In the genomic region with DNA sequence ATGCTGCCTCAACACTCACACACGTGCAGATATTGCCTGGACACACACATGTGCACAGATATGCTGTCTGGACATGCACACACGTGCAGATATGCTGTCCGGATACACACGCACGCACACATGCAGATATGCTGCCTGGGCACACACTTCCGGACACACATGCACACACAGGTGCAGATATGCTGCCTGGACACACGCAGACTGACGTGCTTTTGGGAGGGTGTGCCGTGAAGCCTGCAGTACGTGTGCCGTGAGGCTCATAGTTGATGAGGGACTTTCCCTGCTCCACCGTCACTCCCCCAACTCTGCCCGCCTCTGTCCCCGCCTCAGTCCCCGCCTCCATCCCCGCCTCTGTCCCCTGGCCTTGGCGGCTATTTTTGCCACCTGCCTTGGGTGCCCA, we compare ENCODE assay signal across 8 cellular contexts. TPM values are rescaled to one million over a fixed set of nuclear protein-coding genes. Genes with fewer than 3 reads are reported as not detected.
DNase-seq lines count a peak whose midpoint lies in the region; ATAC-seq and TF ChIP-seq lines count a peak whose summit lies in the region.
"Had no signal": no experiment of that assay in that cellular context is flagged by ENCODE, and none has a peak within 500 bp of the region (broad histone marks: within the 10 kb centered on the region; RNA-seq: fewer than 3 reads in every experiment).

No MANE protein-coding gene starts in this region.

- intact Hi-C loops in upper lobe of right lung (cut with DNase I) (no loop called here), CD14-positive monocyte (cut with micrococcal nuclease) (no loop called here), lower leg skin (cut with DNase I; ENCODE audit: low total_unique reads) (no loop called here)

- WGBS in lower leg skin, 2 donors = 44 to 52% methylated on average over 17 of the region's 17 CpGs

- H3K4me3 Mint-ChIP-seq in CD14-positive monocyte = no peak overlapping the region

- TF ChIP-seq CTCF in fibroblast of pulmonary artery (IDR thresholded peaks at IDR 0.05; ENCODE audit: low read length, missing control alignments) (no peak), upper lobe of right lung (IDR thresholded peaks at IDR 0.05) (no peak), CD14-positive monocyte (IDR thresholded peaks at IDR 0.05) (no peak), lower leg skin (IDR thresholded peaks at IDR 0.05) (no peak)

- peak overlapping the region in 1 of 7 donors; percentile 5 for H3K27ac Mint-ChIP-seq in CD14-positive monocyte

- H3K36me3 Mint-ChIP-seq in CD14-positive monocyte = peaks cover 6 to 8% of the 10 kb centered on the region in 2 donors

- no peak for TF ChIP-seq POLR2A in lower leg skin (IDR thresholded peaks at IDR 0.05)

- H3K9me3 ChIP-seq in upper lobe of right lung = no peaks in the 10 kb centered on the region

- DNase-seq in fibroblast of pulmonary artery (ENCODE audit: low read depth) = peak; percentile 20
- DNase-seq in upper lobe of right lung = no peak
- DNase-seq in CD14-positive monocyte (ENCODE audit: low spot score) = no peak
- DNase-seq in lower leg skin (ENCODE audit: low spot score in 2 of 2) = no peak

- no peak overlapping the region for H3K27ac ChIP-seq in upper lobe of right lung
- H3K27ac ChIP-seq: epithelial cell of prostate had no signal

- H3K4me1 Mint-ChIP-seq in CD14-positive monocyte = peaks cover 4% of the 10 kb centered on the region

- H3K36me3 ChIP-seq in upper lobe of right lung = no peaks in the 10 kb centered on the region

- H3K9me3 Mint-ChIP-seq in CD14-positive monocyte = peaks cover 0 to 6% (median 0%) of the 10 kb centered on the region in 7 donors

- peak; percentile 65 for ATAC-seq in GM18517 (IDR thresholded peaks at IDR 0.05; ENCODE audit: unreplicated experiment)
- ATAC-seq in HG02571 (IDR thresholded peaks at IDR 0.05; ENCODE audit: unreplicated experiment) = peak; percentile 53
- peak; percentile 54 for ATAC-seq in SK-N-SH treated with all-trans-retinoic acid at 6 μM for 48 hours
- ATAC-seq in upper lobe of right lung = peak; percentile 57

- no peaks in the 10 kb centered on the region for H3K4me1 ChIP-seq in upper lobe of right lung

- no peaks in the 10 kb centered on the region for H3K27me3 ChIP-seq in upper lobe of right lung

- peaks cover 0 to 5% (median 2%) of the 10 kb centered on the region in 3 donors for H3K27me3 Mint-ChIP-seq in CD14-positive monocyte (ENCODE audit: low read depth in 3 of 3)

- H3K4me3 ChIP-seq in fibroblast of pulmonary artery (replicated peaks; ENCODE audit: low read depth, low read length) = no peak overlapping the region
- H3K4me3 ChIP-seq in upper lobe of right lung = no peak overlapping the region
- H3K4me3 ChIP-seq in lower leg skin (ENCODE audit: low read depth, poor library complexity, severe bottlenecking) = no peak overlapping the region

TF ChIP-seq in SK-N-SH treated with all-trans-retinoic acid at 6 μM for 48 hours, 23 proteins besides CTCF, POLR2A, EP300 and RAD21:
- TF ChIP-seq GLIS3 (CRISPR knock-in tag; IDR thresholded peaks at IDR 0.05) (no peak), TOX (CRISPR knock-in tag; IDR thresholded peaks at IDR 0.05; ENCODE audit: borderline replicate concordance) (no peak)
- TF ChIP-seq, protein P1, sequence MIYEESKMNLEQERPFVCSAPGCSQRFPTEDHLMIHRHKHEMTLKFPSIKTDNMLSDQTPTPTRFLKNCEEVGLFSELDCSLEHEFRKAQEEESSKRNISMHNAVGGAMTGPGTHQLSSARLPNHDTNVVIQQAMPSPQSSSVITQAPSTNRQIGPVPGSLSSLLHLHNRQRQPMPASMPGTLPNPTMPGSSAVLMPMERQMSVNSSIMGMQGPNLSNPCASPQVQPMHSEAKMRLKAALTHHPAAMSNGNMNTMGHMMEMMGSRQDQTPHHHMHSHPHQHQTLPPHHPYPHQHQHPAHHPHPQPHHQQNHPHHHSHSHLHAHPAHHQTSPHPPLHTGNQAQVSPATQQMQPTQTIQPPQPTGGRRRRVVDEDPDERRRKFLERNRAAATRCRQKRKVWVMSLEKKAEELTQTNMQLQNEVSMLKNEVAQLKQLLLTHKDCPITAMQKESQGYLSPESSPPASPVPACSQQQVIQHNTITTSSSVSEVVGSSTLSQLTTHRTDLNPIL (CRISPR knock-in tag; IDR thresholded peaks at IDR 0.05; ENCODE audit: low read depth) = no peak
TF ChIP-seq in SK-N-SH treated with all-trans-retinoic acid at 6 μM for 48 hours: peak in this region for 0.

RNA-seq across cellular contexts. Expression of a gene that starts 14.7 kb away (rescaled TPM):
- total RNA-seq in upper lobe of right lung = 25.2 TPM
- polyA plus RNA-seq in CD14-positive monocyte = under 1 TPM; 0.17 to 0.28 TPM
- 10 to 100 TPM in 2 of 4 donors, 1 to 10 TPM in 2; 7.4 to 13.7 (median 10.7) TPM for total RNA-seq in lower leg skin

RNA-seq across cellular contexts. Expression of a gene that starts 32.9 kb away (rescaled TPM):
- total RNA-seq in upper lobe of right lung = 0.20 TPM
- under 1 TPM; 0.16 to 0.18 TPM for polyA plus RNA-seq in CD14-positive monocyte
- total RNA-seq in lower leg skin = under 1 TPM in 3 of 4 donors, not detected in 1; 0.15 to 0.61 (median 0.19) TPM

RNA-seq across cellular contexts. Expression of a gene that starts 39.3 kb away (rescaled TPM):
- total RNA-seq in upper lobe of right lung (49.2 TPM), lower leg skin (10 to 100 TPM in 2 of 4 donors, 1 to 10 TPM in 2; 6.0 to 13.4 (median 11.1) TPM)
- 1 to 10 TPM; 6.4 to 8.5 TPM for polyA plus RNA-seq in CD14-positive monocyte

RNA-seq across cellular contexts. Expression of a gene that starts 52.7 kb away (rescaled TPM):
- total RNA-seq in upper lobe of right lung (19.1 TPM), lower leg skin (10 to 100 TPM; 18.4 to 30.7 (median 22.4) TPM)
- polyA plus RNA-seq in CD14-positive monocyte = 1 to 10 TPM in 1 of 2 donors, under 1 TPM in 1; 0.58 to 2.4 TPM
